8 cellular contexts compared by ENCODE assay signal in genomic region chr17:48586355-48586924, GRCh38. TPM values are rescaled to one million over a fixed set of nuclear protein-coding genes. Genes with fewer than 3 reads are reported as not detected.
A peak's percentile ranks its signal among the peaks of the same experiment; 100 is the strongest.
DNase-seq lines count a peak whose midpoint lies in the region; ATAC-seq and TF ChIP-seq lines count a peak whose summit lies in the region.

No MANE protein-coding gene starts in this region.

- H3K9me3 Mint-ChIP-seq in activated naive CD8-positive, alpha-beta T cell treated with anti-CD3 and anti-CD28 coated beads for 36 hours, result no peaks in the 10 kb centered on the region
- no peaks in the 10 kb centered on the region for H3K9me3 Mint-ChIP-seq in mesothelial cell of epicardium

- no peak for ATAC-seq in GM19023 (IDR thresholded peaks at IDR 0.05; ENCODE audit: unreplicated experiment)

- DNase-seq in A172 (ENCODE audit: low spot score), result peak; percentile 20
- DNase-seq in activated naive CD8-positive, alpha-beta T cell treated with anti-CD3 and anti-CD28 coated beads for 36 hours, result peak; percentile 58
- DNase-seq in mesothelial cell of epicardium (ENCODE audit: low spot score in 2 of 2, unreplicated experiment in 2 of 2), result no peak
- DNase-seq in mesenteric fat pad (ENCODE audit: low spot score), result no peak
- DNase-seq in NCI-H1105 treated with DMSO at 0.1 percent for 48 hours (lab: John Stamatoyannopoulos, UW), result no peak
- DNase-seq in HT-29 (ENCODE audit: low spot score), result no peak

- peaks cover 34% of the 10 kb centered on the region for H3K4me1 Mint-ChIP-seq in activated naive CD8-positive, alpha-beta T cell treated with anti-CD3 and anti-CD28 coated beads for 36 hours
- peaks cover 67% of the 10 kb centered on the region for H3K4me1 Mint-ChIP-seq in mesothelial cell of epicardium

- TF ChIP-seq POLR2A in GM19099 (IDR thresholded peaks at IDR 0.05; ENCODE audit: extremely low read depth, insufficient read length, low read depth), result peak; percentile 60

- no peak for TF ChIP-seq CTCF in mesothelial cell of epicardium (IDR thresholded peaks at IDR 0.05; ENCODE audit: unreplicated experiment)

- no peak overlapping the region for H3K27ac Mint-ChIP-seq in activated naive CD8-positive, alpha-beta T cell treated with anti-CD3 and anti-CD28 coated beads for 36 hours
- H3K27ac Mint-ChIP-seq in mesothelial cell of epicardium, result peak overlapping the region; percentile 100

- peaks cover 2% of the 10 kb centered on the region for H3K36me3 Mint-ChIP-seq in activated naive CD8-positive, alpha-beta T cell treated with anti-CD3 and anti-CD28 coated beads for 36 hours
- H3K36me3 Mint-ChIP-seq in mesothelial cell of epicardium, result peaks cover 49% of the 10 kb centered on the region

- H3K4me3 Mint-ChIP-seq in activated naive CD8-positive, alpha-beta T cell treated with anti-CD3 and anti-CD28 coated beads for 36 hours, result peak overlapping the region; percentile 85
- H3K4me3 Mint-ChIP-seq in mesothelial cell of epicardium, result peak overlapping the region; percentile 90

- H3K27me3 Mint-ChIP-seq in activated naive CD8-positive, alpha-beta T cell treated with anti-CD3 and anti-CD28 coated beads for 36 hours, result peaks cover 97% of the 10 kb centered on the region
- no peaks in the 10 kb centered on the region for H3K27me3 Mint-ChIP-seq in mesothelial cell of epicardium (ENCODE audit: low read depth)

RNA-seq across cellular contexts. Expression of gene HOXB3, which starts 3.6 kb away (rescaled TPM):
- 20.1 and 24.1 TPM in 2 replicates for total RNA-seq in A172 (2014; rRNA removed; shearing (Covaris generic))
- 1 to 10 TPM; 1.4 to 2.0 TPM for total RNA-seq in activated naive CD8-positive, alpha-beta T cell treated with anti-CD3 and anti-CD28 coated beads for 36 hours
- total RNA-seq in mesothelial cell of epicardium (282 to 303 TPM (median 282 TPM) in 3 replicates), mesenteric fat pad (12.6 TPM)
- 99.5 and 126 TPM in 2 replicates for total RNA-seq in HT-29 (2014; rRNA removed; shearing (Covaris generic))

RNA-seq across cellular contexts. Expression of gene HOXB5, which starts 7.1 kb away (rescaled TPM):
- 2.0 and 2.4 TPM in 2 replicates for total RNA-seq in A172 (2014; rRNA removed; shearing (Covaris generic))
- not detected for total RNA-seq in activated naive CD8-positive, alpha-beta T cell treated with anti-CD3 and anti-CD28 coated beads for 36 hours
- total RNA-seq in mesothelial cell of epicardium (28.6 to 32.4 TPM (median 31.1 TPM) in 3 replicates), mesenteric fat pad (2.0 TPM)
- 7.5 and 8.2 TPM in 2 replicates for total RNA-seq in HT-29 (2014; rRNA removed; shearing (Covaris generic))

RNA-seq across cellular contexts. Expression of gene HOXB4, which starts 8.3 kb away (rescaled TPM):
- 5.1 and 6.3 TPM in 2 replicates for total RNA-seq in A172 (2014; rRNA removed; shearing (Covaris generic))
- total RNA-seq in activated naive CD8-positive, alpha-beta T cell treated with anti-CD3 and anti-CD28 coated beads for 36 hours, result 1 to 10 TPM; 1.3 to 1.9 TPM
- 34.2 to 39.2 TPM (median 34.4 TPM) in 3 replicates for total RNA-seq in mesothelial cell of epicardium
- 5.7 TPM for total RNA-seq in mesenteric fat pad
- total RNA-seq in HT-29 (2014; rRNA removed; shearing (Covaris generic)), result 14.5 and 15.5 TPM in 2 replicates

RNA-seq across cellular contexts. Expression of gene HOXB6, which starts 18.3 kb away (rescaled TPM):
- total RNA-seq in A172 (2014; rRNA removed; shearing (Covaris generic)), result 40.2 and 58.7 TPM in 2 replicates
- not detected for total RNA-seq in activated naive CD8-positive, alpha-beta T cell treated with anti-CD3 and anti-CD28 coated beads for 36 hours
- total RNA-seq in mesothelial cell of epicardium (56.4 to 63.1 TPM (median 59.7 TPM) in 3 replicates), mesenteric fat pad (8.9 TPM)
- 160 and 174 TPM in 2 replicates for total RNA-seq in HT-29 (2014; rRNA removed; shearing (Covaris generic))

RNA-seq across cellular contexts. Expression of gene HOXB7, which starts 24.4 kb away (rescaled TPM):
- total RNA-seq in A172 (2014; rRNA removed; shearing (Covaris generic)), result 22.4 and 24.7 TPM in 2 replicates
- 1 to 10 TPM in 1 of 2 experiments, under 1 TPM in 1; 0.62 to 1.4 TPM for total RNA-seq in activated naive CD8-positive, alpha-beta T cell treated with anti-CD3 and anti-CD28 coated beads for 36 hours
- 18.6 to 20.3 TPM (median 19.5 TPM) in 3 replicates for total RNA-seq in mesothelial cell of epicardium
- total RNA-seq in mesenteric fat pad, result 12.8 TPM
- 37.3 and 39.7 TPM in 2 replicates for total RNA-seq in HT-29 (2014; rRNA removed; shearing (Covaris generic))

Comparison
In these comparisons a context has a peak if more than half of its experiments do, and no peak if none do; other contexts are left out.
1. DNase-seq: peak in A172 (single experiment) and activated naive CD8-positive, alpha-beta T cell treated with anti-CD3 and anti-CD28 coated beads for 36 hours (single experiment); none in mesothelial cell of epicardium (0 of 2), mesenteric fat pad (single experiment), NCI-H1105 treated with DMSO at 0.1 percent for 48 hours (single experiment) and HT-29 (single experiment).